In genomic region chr19:55537741-55538111, GRCh38 we compare ENCODE assay signal across 13 cellular contexts. TPM values are rescaled to one million over a fixed set of nuclear protein-coding genes. Genes with fewer than 3 reads are reported as not detected.
DNase-seq lines count a peak whose midpoint lies in the region; ATAC-seq, FAIRE-seq and TF ChIP-seq lines count a peak whose summit lies in the region.
"Had no signal": no experiment of that assay in that cellular context is flagged by ENCODE, and none has a peak within 500 bp of the region (broad histone marks: within the 10 kb centered on the region; RNA-seq: fewer than 3 reads in every experiment).

No MANE protein-coding gene starts in this region.

- H3K9me3 ChIP-seq in HEK293 (ENCODE audit: control insufficient read depth, insufficient read depth, low read depth, low read length) (no peaks in the 10 kb centered on the region), neural progenitor cell (ENCODE audit: low read depth) (no peaks in the 10 kb centered on the region), HepG2 (ENCODE audit: low read length) (no peaks in the 10 kb centered on the region)
- H3K9me3 ChIP-seq: thoracic aorta had no signal

- FAIRE-seq in HepG2 (lab: Jason Lieb, UNC) = no peak

- H3K4me3 ChIP-seq in HEK293 (ENCODE audit: low read depth, low read length) = no peak overlapping the region
- H3K4me3 ChIP-seq in neural progenitor cell = no peak overlapping the region
- H3K4me3 ChIP-seq in HepG2 (replicated peaks in 1 of 3; ENCODE audit: insufficient read depth in 1 of 3, low read depth in 2 of 3, low read length in 3 of 3) = no peak overlapping the region
- H3K4me3 ChIP-seq: SK-N-MC, thoracic aorta had no signal

- H2AFZ ChIP-seq in neural progenitor cell (replicated peaks) = peak overlapping the region; percentile 42
- no peak overlapping the region for H2AFZ ChIP-seq in HepG2 (ENCODE audit: low read length)

- TF ChIP-seq RAD21 in HepG2 (CRISPR knock-in tag; IDR thresholded peaks at IDR 0.05) = no peak

- H3K27ac Mint-ChIP-seq in neural progenitor cell = peak overlapping the region; percentile 97
- H3K27ac Mint-ChIP-seq: CD8-positive, alpha-beta T cell; progenitor cell of endocrine pancreas had no signal

- H3K9me3 Mint-ChIP-seq in neural progenitor cell = peaks cover 3% of the 10 kb centered on the region
- H3K9me3 Mint-ChIP-seq: CD8-positive, alpha-beta T cell had no signal

- no peak overlapping the region for H3K27ac ChIP-seq in HEK293 (ENCODE audit: extremely low read depth, low read depth, low read length)
- H3K27ac ChIP-seq in neural progenitor cell = no peak overlapping the region
- H3K27ac ChIP-seq in HepG2 (ENCODE audit: extremely low read length, insufficient read depth, low read length) = no peak overlapping the region
- H3K27ac ChIP-seq: SK-N-MC, thoracic aorta had no signal

- H3K36me3 Mint-ChIP-seq in neural progenitor cell = no peaks in the 10 kb centered on the region
- H3K36me3 Mint-ChIP-seq: brain; CD8-positive, alpha-beta T cell had no signal

- no peak overlapping the region for H3K4me3 Mint-ChIP-seq in neural progenitor cell
- H3K4me3 Mint-ChIP-seq: brain; CD8-positive, alpha-beta T cell had no signal

- H3K36me3 ChIP-seq in HEK293 (ENCODE audit: control insufficient read depth in 2 of 2, insufficient read depth in 1 of 2, low read length in 2 of 2) (no peaks in the 10 kb centered on the region), neural progenitor cell (no peaks in the 10 kb centered on the region), HepG2 (replicated peaks in 1 of 2; ENCODE audit: control insufficient read depth in 1 of 2, insufficient read depth in 2 of 2, low read length in 2 of 2) (no peaks in the 10 kb centered on the region)
- H3K36me3 ChIP-seq: thoracic aorta had no signal

- H4K20me1 ChIP-seq in neural progenitor cell (ENCODE audit: low read depth) = no peaks in the 10 kb centered on the region
- H4K20me1 ChIP-seq in HepG2 (ENCODE audit: insufficient read depth, low read length) = no peaks in the 10 kb centered on the region

- WGBS in HepG2 (ENCODE audit: low lambda C conversion rate) = 4% methylated on average over 5 of the region's 5 CpGs

- intact Hi-C loops in HepG2 (cut with micrococcal nuclease; ENCODE audit: unreplicated experiment) = no loop called here

- no TSS peak for BruUV-seq in HepG2 (replicated peaks; lab: Mats Ljungman, UMichigan)

- no peak overlapping the region for H3K9ac ChIP-seq in neural progenitor cell
- no peak overlapping the region for H3K9ac ChIP-seq in HepG2 (ENCODE audit: insufficient read depth, low read depth, low read length)

- no peak overlapping the region for H3K4me2 ChIP-seq in neural progenitor cell
- no peak overlapping the region for H3K4me2 ChIP-seq in HepG2 (ENCODE audit: low read depth, low read length)

- no peak for TF ChIP-seq EP300 in HepG2 (IDR thresholded peaks at IDR 0.05; ENCODE audit: low read depth in 2 of 2, low read length in 2 of 2)
- TF ChIP-seq EP300 in HepG2 (CRISPR knock-in tag; IDR thresholded peaks at IDR 0.05; ENCODE audit: borderline replicate concordance) = no peak

- no peak for TF ChIP-seq POLR2A in HepG2 (IDR thresholded peaks at IDR 0.05; ENCODE audit: insufficient read depth in 1 of 2, low read depth in 2 of 2, low read length in 2 of 2)

- peak; percentile 41 for DNase-seq in amniotic epithelial cell (ENCODE audit: low read depth)
- DNase-seq in neural progenitor cell (ENCODE audit: low spot score) = peak; percentile 58
- no peak for DNase-seq in activated effector memory CD4-positive, alpha-beta T cell treated with Interleukin-2 at 50 U/mL for 16 hours
- DNase-seq in HepG2 (ENCODE audit: low spot score) = no peak
- DNase-seq: activated CD8-positive, alpha-beta memory T cell treated with anti-CD3 and anti-CD28 coated beads for 24 hours; activated gamma-delta T cell treated with Interleukin-2 at 50 U/mL for 16 hours; CD8-positive, alpha-beta T cell had no signal

- H3K4me1 ChIP-seq in HEK293 (ENCODE audit: control insufficient read depth, insufficient read depth, low read length) (no peaks in the 10 kb centered on the region), neural progenitor cell (peaks cover 12% of the 10 kb centered on the region), HepG2 (ENCODE audit: insufficient read depth, low read length) (peaks cover 32% of the 10 kb centered on the region)

- H3K27me3 ChIP-seq in neural progenitor cell (no peaks in the 10 kb centered on the region), HepG2 (ENCODE audit: control insufficient read depth in 1 of 2, insufficient read depth in 2 of 2, low read length in 2 of 2) (no peaks in the 10 kb centered on the region; a peak in 1 of 5 replicates)

- peaks cover 13% of the 10 kb centered on the region for H3K27me3 Mint-ChIP-seq in neural progenitor cell (ENCODE audit: insufficient read depth, low read depth)
- H3K27me3 Mint-ChIP-seq: brain had no signal

- H3K79me2 ChIP-seq in neural progenitor cell (ENCODE audit: low read depth) (no peaks in the 10 kb centered on the region), HepG2 (ENCODE audit: insufficient read depth, low read length) (no peaks in the 10 kb centered on the region)

- H3K4me1 Mint-ChIP-seq in neural progenitor cell = peaks cover 9% of the 10 kb centered on the region

- TF ChIP-seq CTCF in HEK293 (tag by site-specific recombination; IDR thresholded peaks at IDR 0.05) = no peak
- no peak for TF ChIP-seq CTCF in neural progenitor cell (IDR thresholded peaks at IDR 0.05)
- no peak for TF ChIP-seq CTCF in HepG2 (CRISPR knock-in tag; IDR thresholded peaks at IDR 0.05)

- peaks cover 18% of the 10 kb centered on the region for H3F3A ChIP-seq in neural progenitor cell (ENCODE audit: low read depth)

- no peak for ATAC-seq in GM21723 (IDR thresholded peaks at IDR 0.05; ENCODE audit: unreplicated experiment)
- no peak for ATAC-seq in HepG2
- ATAC-seq: CD8-positive, alpha-beta T cell had no signal

- in situ Hi-C loops in HepG2 (cut with HindIII; ENCODE audit: extremely low pct_ligation_motif_present, low pct_unique_long_range_greater_than_20kb) = no loop called here

- CTCF ChIA-PET in HEK293 (lab: Yijun Ruan, JAX) = interaction anchor here (0.6 to 1.2 kb wide), 2 partner anchors 69 kb away, joined by 7 read pairs; partner anchors contain the start of gene ZNF865
- CTCF ChIA-PET in HepG2 (lab: Yijun Ruan, JAX; ENCODE audit: low intra/inter-chr PET ratio, low total read pairs) = interaction anchor here (1.9 kb wide), 1 partner anchor 21 kb away, joined by 6 read pairs; no protein-coding TSS in a partner anchor

- POLR2A ChIA-PET in HEK293 (lab: Yijun Ruan, JAX) = no interaction called here
- POLR2A ChIA-PET in HepG2 (lab: Yijun Ruan, JAX) = no interaction called here

RNA-seq across cellular contexts. Expression of gene SBK2, which starts 0.8 kb away (rescaled TPM):
- 6.2 TPM in 1 of 2 replicates, not detected in the other for total RNA-seq in neural progenitor cell (ENCODE audit: low replicate concordance)
- total RNA-seq in HepG2 (2016; rRNA removed; fragmentation: Illumina TruSeq; extraction: Trizol) = 0.24 and 0.45 TPM in 2 replicates
- total RNA-seq in HepG2 (2016; cell fraction: cytosol; rRNA removed; fragmentation: Illumina TruSeq; extraction: Trizol; ENCODE audit: low read depth) = not detected in 2 replicates
- not detected in 2 replicates for total RNA-seq in HepG2 (2016; cell fraction: insoluble cytoplasmic fraction; rRNA removed; fragmentation: Illumina TruSeq; extraction: Trizol)
- total RNA-seq in HepG2 (2016; cell fraction: membrane; rRNA removed; fragmentation: Illumina TruSeq; extraction: Trizol) = 0.22 and 0.28 TPM in 2 replicates
- total RNA-seq in HepG2 (2016; cell fraction: nucleus; rRNA removed; fragmentation: Illumina TruSeq; extraction: Trizol) = not detected in 2 replicates
- 0.14 TPM in 1 of 2 replicates, not detected in the other for polyA plus RNA-seq in HepG2 (2011; rRNA removed)
- polyA plus RNA-seq in HepG2 (2011; cell fraction: cytosol; rRNA removed) = 0.13 and 0.16 TPM in 2 replicates
- polyA plus RNA-seq in HepG2 (2011; cell fraction: nucleus; rRNA removed) = 1.0 and 1.3 TPM in 2 replicates
- polyA plus RNA-seq in HepG2 (2012) = 0.25 and 0.45 TPM in 2 replicates
- polyA plus RNA-seq in HepG2 (2016; cell fraction: cytosol; fragmentation: Illumina TruSeq; extraction: Trizol; ENCODE audit: low read depth) = not detected in 2 replicates
- polyA plus RNA-seq in HepG2 (2016; cell fraction: insoluble cytoplasmic fraction; fragmentation: Illumina TruSeq; extraction: Trizol; ENCODE audit: low read depth) = 0.22 and 0.32 TPM in 2 replicates
- polyA plus RNA-seq in HepG2 (2016; cell fraction: membrane; fragmentation: Illumina TruSeq; extraction: Trizol; ENCODE audit: low read depth) = not detected in 2 replicates
- polyA plus RNA-seq in HepG2 (2016; cell fraction: nucleus; fragmentation: Illumina TruSeq; extraction: Trizol; ENCODE audit: insufficient read depth, low read depth) = not detected in 2 replicates
- polyA minus RNA-seq in HepG2 (2011; rRNA and poly(A)+ RNA removed; ENCODE audit: low replicate concordance) = 0.54 TPM in 1 of 2 replicates, not detected in the other
- polyA minus RNA-seq in HepG2 (2011; cell fraction: cytosol; rRNA and poly(A)+ RNA removed) = 0.59 and 0.79 TPM in 2 replicates
- not detected in 2 replicates for polyA minus RNA-seq in HepG2 (2011; cell fraction: nucleus; rRNA and poly(A)+ RNA removed)
- total RNA-seq: CD8-positive, alpha-beta T cell; thoracic aorta had no signal

RNA-seq across cellular contexts. Expression of gene SBK3, which starts 7.6 kb away (rescaled TPM):
- total RNA-seq in neural progenitor cell (ENCODE audit: low replicate concordance) (3.3 and 15.1 TPM in 2 replicates), HepG2 (2016; rRNA removed; fragmentation: Illumina TruSeq; extraction: Trizol) (0.46 and 0.66 TPM in 2 replicates)
- not detected in 2 replicates for total RNA-seq in HepG2 (2016; cell fraction: cytosol; rRNA removed; fragmentation: Illumina TruSeq; extraction: Trizol; ENCODE audit: low read depth)
- total RNA-seq in HepG2 (2016; cell fraction: insoluble cytoplasmic fraction; rRNA removed; fragmentation: Illumina TruSeq; extraction: Trizol) = 0.24 and 0.35 TPM in 2 replicates
- total RNA-seq in HepG2 (2016; cell fraction: membrane; rRNA removed; fragmentation: Illumina TruSeq; extraction: Trizol) = 0.19 and 0.24 TPM in 2 replicates
- 0.38 and 0.62 TPM in 2 replicates for total RNA-seq in HepG2 (2016; cell fraction: nucleus; rRNA removed; fragmentation: Illumina TruSeq; extraction: Trizol)
- polyA plus RNA-seq in HepG2 (2011; rRNA removed) = 0.77 and 1.5 TPM in 2 replicates
- 1.0 and 1.4 TPM in 2 replicates for polyA plus RNA-seq in HepG2 (2011; cell fraction: cytosol; rRNA removed)
- 2.0 and 3.1 TPM in 2 replicates for polyA plus RNA-seq in HepG2 (2011; cell fraction: nucleus; rRNA removed)
- polyA plus RNA-seq in HepG2 (2012) = 0.91 and 2.0 TPM in 2 replicates
- not detected in 2 replicates for polyA plus RNA-seq in HepG2 (2016; cell fraction: cytosol; fragmentation: Illumina TruSeq; extraction: Trizol; ENCODE audit: low read depth)
- polyA plus RNA-seq in HepG2 (2016; cell fraction: insoluble cytoplasmic fraction; fragmentation: Illumina TruSeq; extraction: Trizol; ENCODE audit: low read depth) = 0.19 TPM in 1 of 2 replicates, not detected in the other
- 0.13 TPM in 1 of 2 replicates, not detected in the other for polyA plus RNA-seq in HepG2 (2016; cell fraction: membrane; fragmentation: Illumina TruSeq; extraction: Trizol; ENCODE audit: low read depth)
- 0.81 and 0.96 TPM in 2 replicates for polyA plus RNA-seq in HepG2 (2016; cell fraction: nucleus; fragmentation: Illumina TruSeq; extraction: Trizol; ENCODE audit: insufficient read depth, low read depth)
- 1.2 TPM in 1 of 2 replicates, not detected in the other for polyA minus RNA-seq in HepG2 (2011; rRNA and poly(A)+ RNA removed; ENCODE audit: low replicate concordance)
- polyA minus RNA-seq in HepG2 (2011; cell fraction: cytosol; rRNA and poly(A)+ RNA removed) = 0.53 TPM in 1 of 2 replicates, not detected in the other
- 0.37 and 0.52 TPM in 2 replicates for polyA minus RNA-seq in HepG2 (2011; cell fraction: nucleus; rRNA and poly(A)+ RNA removed)
- total RNA-seq: CD8-positive, alpha-beta T cell; progenitor cell of endocrine pancreas; thoracic aorta had no signal

RNA-seq across cellular contexts. Expression of gene ZNF579, which starts 42.9 kb away (rescaled TPM):
- total RNA-seq in neural progenitor cell (ENCODE audit: low replicate concordance) (2.1 and 15.2 TPM in 2 replicates), HepG2 (2016; rRNA removed; fragmentation: Illumina TruSeq; extraction: Trizol) (1.7 and 2.9 TPM in 2 replicates)
- total RNA-seq in HepG2 (2016; cell fraction: cytosol; rRNA removed; fragmentation: Illumina TruSeq; extraction: Trizol; ENCODE audit: low read depth) = 1.3 and 1.6 TPM in 2 replicates
- total RNA-seq in HepG2 (2016; cell fraction: insoluble cytoplasmic fraction; rRNA removed; fragmentation: Illumina TruSeq; extraction: Trizol) = 1.8 and 2.9 TPM in 2 replicates
- total RNA-seq in HepG2 (2016; cell fraction: membrane; rRNA removed; fragmentation: Illumina TruSeq; extraction: Trizol) = 2.9 and 3.5 TPM in 2 replicates
- total RNA-seq in HepG2 (2016; cell fraction: nucleus; rRNA removed; fragmentation: Illumina TruSeq; extraction: Trizol) = 1.2 and 1.9 TPM in 2 replicates
- 2.1 and 2.2 TPM in 2 replicates for polyA plus RNA-seq in HepG2 (2011; rRNA removed)
- 1.3 and 2.9 TPM in 2 replicates for polyA plus RNA-seq in HepG2 (2011; cell fraction: cytosol; rRNA removed)
- polyA plus RNA-seq in HepG2 (2011; cell fraction: nucleus; rRNA removed) = 9.0 and 12.3 TPM in 2 replicates
- 3.6 and 5.7 TPM in 2 replicates for polyA plus RNA-seq in HepG2 (2012)
- 1.6 and 2.1 TPM in 2 replicates for polyA plus RNA-seq in HepG2 (2016; cell fraction: cytosol; fragmentation: Illumina TruSeq; extraction: Trizol; ENCODE audit: low read depth)
- 2.8 and 3.3 TPM in 2 replicates for polyA plus RNA-seq in HepG2 (2016; cell fraction: insoluble cytoplasmic fraction; fragmentation: Illumina TruSeq; extraction: Trizol; ENCODE audit: low read depth)
- 2.7 TPM in 2 replicates for polyA plus RNA-seq in HepG2 (2016; cell fraction: membrane; fragmentation: Illumina TruSeq; extraction: Trizol; ENCODE audit: low read depth)
- polyA plus RNA-seq in HepG2 (2016; cell fraction: nucleus; fragmentation: Illumina TruSeq; extraction: Trizol; ENCODE audit: insufficient read depth, low read depth) = 8.4 and 9.1 TPM in 2 replicates
- polyA minus RNA-seq in HepG2 (2011; rRNA and poly(A)+ RNA removed; ENCODE audit: low replicate concordance) = 5.6 and 7.6 TPM in 2 replicates
- 3.6 and 4.7 TPM in 2 replicates for polyA minus RNA-seq in HepG2 (2011; cell fraction: cytosol; rRNA and poly(A)+ RNA removed)
- polyA minus RNA-seq in HepG2 (2011; cell fraction: nucleus; rRNA and poly(A)+ RNA removed) = 3.0 and 3.3 TPM in 2 replicates

RNA-seq across cellular contexts. Expression of gene SSC5D, which starts 49.5 kb away (rescaled TPM):
- total RNA-seq in neural progenitor cell (ENCODE audit: low replicate concordance) = 0.56 TPM in 1 of 2 replicates, not detected in the other
- not detected in 2 replicates for total RNA-seq in HepG2 (2016; rRNA removed; fragmentation: Illumina TruSeq; extraction: Trizol)
- not detected in 2 replicates for total RNA-seq in HepG2 (2016; cell fraction: cytosol; rRNA removed; fragmentation: Illumina TruSeq; extraction: Trizol; ENCODE audit: low read depth)
- total RNA-seq in HepG2 (2016; cell fraction: insoluble cytoplasmic fraction; rRNA removed; fragmentation: Illumina TruSeq; extraction: Trizol) = not detected in 2 replicates
- total RNA-seq in HepG2 (2016; cell fraction: membrane; rRNA removed; fragmentation: Illumina TruSeq; extraction: Trizol) = not detected in 2 replicates
- total RNA-seq in HepG2 (2016; cell fraction: nucleus; rRNA removed; fragmentation: Illumina TruSeq; extraction: Trizol) = not detected in 2 replicates
- polyA plus RNA-seq in HepG2 (2011; rRNA removed) = 0.03 TPM in 1 of 2 replicates, not detected in the other
- polyA plus RNA-seq in HepG2 (2011; cell fraction: cytosol; rRNA removed) = not detected in 2 replicates
- 0.10 and 0.61 TPM in 2 replicates for polyA plus RNA-seq in HepG2 (2011; cell fraction: nucleus; rRNA removed)
- polyA plus RNA-seq in HepG2 (2012) = 0.03 TPM in 1 of 2 replicates, not detected in the other
- not detected in 2 replicates for polyA plus RNA-seq in HepG2 (2016; cell fraction: cytosol; fragmentation: Illumina TruSeq; extraction: Trizol; ENCODE audit: low read depth)
- not detected in 2 replicates for polyA plus RNA-seq in HepG2 (2016; cell fraction: insoluble cytoplasmic fraction; fragmentation: Illumina TruSeq; extraction: Trizol; ENCODE audit: low read depth)
- polyA plus RNA-seq in HepG2 (2016; cell fraction: membrane; fragmentation: Illumina TruSeq; extraction: Trizol; ENCODE audit: low read depth) = not detected in 2 replicates
- polyA plus RNA-seq in HepG2 (2016; cell fraction: nucleus; fragmentation: Illumina TruSeq; extraction: Trizol; ENCODE audit: insufficient read depth, low read depth) = not detected in 2 replicates
- polyA minus RNA-seq in HepG2 (2011; rRNA and poly(A)+ RNA removed; ENCODE audit: low replicate concordance) = 0.04 and 0.14 TPM in 2 replicates
- not detected in 2 replicates for polyA minus RNA-seq in HepG2 (2011; cell fraction: cytosol; rRNA and poly(A)+ RNA removed)
- polyA minus RNA-seq in HepG2 (2011; cell fraction: nucleus; rRNA and poly(A)+ RNA removed) = 0.12 TPM in 1 of 2 replicates, not detected in the other

RNA-seq across cellular contexts. Expression of gene NAT14, which starts 52.7 kb away (rescaled TPM):
- total RNA-seq in neural progenitor cell (ENCODE audit: low replicate concordance) (16.2 and 49.2 TPM in 2 replicates), HepG2 (2016; rRNA removed; fragmentation: Illumina TruSeq; extraction: Trizol) (14.7 and 22.3 TPM in 2 replicates)
- total RNA-seq in HepG2 (2016; cell fraction: cytosol; rRNA removed; fragmentation: Illumina TruSeq; extraction: Trizol; ENCODE audit: low read depth) = 15.7 and 17.4 TPM in 2 replicates
- total RNA-seq in HepG2 (2016; cell fraction: insoluble cytoplasmic fraction; rRNA removed; fragmentation: Illumina TruSeq; extraction: Trizol) = 14.8 and 26.5 TPM in 2 replicates
- total RNA-seq in HepG2 (2016; cell fraction: membrane; rRNA removed; fragmentation: Illumina TruSeq; extraction: Trizol) = 24.1 and 26.6 TPM in 2 replicates
- total RNA-seq in HepG2 (2016; cell fraction: nucleus; rRNA removed; fragmentation: Illumina TruSeq; extraction: Trizol) = 17.7 and 22.1 TPM in 2 replicates
- polyA plus RNA-seq in HepG2 (2011; rRNA removed) = 20.7 and 24.7 TPM in 2 replicates
- 17.5 and 24.6 TPM in 2 replicates for polyA plus RNA-seq in HepG2 (2011; cell fraction: cytosol; rRNA removed)
- polyA plus RNA-seq in HepG2 (2011; cell fraction: nucleus; rRNA removed) = 37.8 and 42.1 TPM in 2 replicates
- 19.0 and 25.8 TPM in 2 replicates for polyA plus RNA-seq in HepG2 (2012)
- 18.4 and 22.8 TPM in 2 replicates for polyA plus RNA-seq in HepG2 (2016; cell fraction: cytosol; fragmentation: Illumina TruSeq; extraction: Trizol; ENCODE audit: low read depth)
- 16.4 and 17.1 TPM in 2 replicates for polyA plus RNA-seq in HepG2 (2016; cell fraction: insoluble cytoplasmic fraction; fragmentation: Illumina TruSeq; extraction: Trizol; ENCODE audit: low read depth)
- polyA plus RNA-seq in HepG2 (2016; cell fraction: membrane; fragmentation: Illumina TruSeq; extraction: Trizol; ENCODE audit: low read depth) = 23.9 and 24.7 TPM in 2 replicates
- polyA plus RNA-seq in HepG2 (2016; cell fraction: nucleus; fragmentation: Illumina TruSeq; extraction: Trizol; ENCODE audit: insufficient read depth, low read depth) = 40.3 and 41.0 TPM in 2 replicates
- polyA minus RNA-seq in HepG2 (2011; rRNA and poly(A)+ RNA removed; ENCODE audit: low replicate concordance) = 4.3 and 11.1 TPM in 2 replicates
- 4.5 and 6.5 TPM in 2 replicates for polyA minus RNA-seq in HepG2 (2011; cell fraction: cytosol; rRNA and poly(A)+ RNA removed)
- 3.2 and 5.3 TPM in 2 replicates for polyA minus RNA-seq in HepG2 (2011; cell fraction: nucleus; rRNA and poly(A)+ RNA removed)

Comparison
In these comparisons a context has a peak if more than half of its experiments do, and no peak if none do; other contexts are left out.
1. DNase-seq: peak in amniotic epithelial cell (single experiment) and neural progenitor cell (single experiment); none in activated effector memory CD4-positive, alpha-beta T cell treated with Interleukin-2 at 50 U/mL for 16 hours (single experiment) and HepG2 (single experiment).
2. Of the 63 proteins assayed by ChIP-seq in both HepG2 and HEK293: peak only in HepG2: none; only in HEK293: PRDM10, ZNF10 and ZNF335; in both: none; in neither: 60.